ENCODE assay signal across 19 cellular contexts in the genomic region with DNA sequence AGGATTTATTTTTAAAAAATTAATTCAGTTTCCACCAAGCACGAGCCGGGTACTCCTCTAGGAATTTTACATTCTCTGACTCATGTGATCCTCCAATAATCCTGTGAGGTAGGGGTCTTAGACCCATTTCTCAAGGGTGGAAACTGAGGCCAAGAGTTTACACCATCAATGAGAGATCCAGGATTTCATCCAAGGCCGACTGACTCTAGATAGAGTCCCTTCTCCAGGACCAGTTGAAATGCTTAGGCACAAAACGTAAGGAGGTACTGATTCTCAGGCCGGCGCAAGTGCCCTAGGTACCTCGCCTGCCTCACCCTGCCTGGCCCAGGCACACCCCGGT.
"Had no signal": no experiment of that assay in that cellular context is flagged by ENCODE, and none has a peak within 500 bp of the region (broad histone marks: within the 10 kb centered on the region; RNA-seq: fewer than 3 reads in every experiment).

No MANE protein-coding gene starts in this region.

- FAIRE-seq: islet of Langerhans had no signal

- H3K36me3 ChIP-seq: colonic mucosa, heart right ventricle, neutrophil, stomach, thoracic aorta, transverse colon had no signal

- H3K9me3 ChIP-seq: colonic mucosa, heart right ventricle, neutrophil, psoas muscle, stomach, thoracic aorta, transverse colon had no signal

- H3K9me3 Mint-ChIP-seq: naive thymus-derived CD4-positive, alpha-beta T cell; nephron progenitor cell had no signal

- H3K4me3 Mint-ChIP-seq: naive thymus-derived CD4-positive, alpha-beta T cell; nephron progenitor cell had no signal

- H3K27ac Mint-ChIP-seq: naive thymus-derived CD4-positive, alpha-beta T cell; nephron progenitor cell had no signal

- H3K27me3 ChIP-seq: colonic mucosa, heart right ventricle, neutrophil, stomach, transverse colon had no signal

- DNase-seq: colonic mucosa; foreskin melanocyte; heart right ventricle; hypothalamus; kidney glomerular epithelial cell; naive thymus-derived CD4-positive, alpha-beta T cell; nephron progenitor cell; psoas muscle; retina; stimulated activated CD4-positive, alpha-beta T cell treated with anti-CD3 and anti-CD28 coated beads, Interleukin-2, amount 100 ng/mL, for 24 hours; stimulated activated CD4-positive, alpha-beta T cell treated with anti-CD3 and anti-CD28 coated beads, Interleukin-4, amount 100 ng/mL, for 4 hours; stimulated activated naive CD4-positive, alpha-beta T cell; stomach; transverse colon had no signal

- H3K27ac ChIP-seq: colonic mucosa, neutrophil, psoas muscle, skin epidermis, stomach, thoracic aorta, transverse colon had no signal

- H3K4me1 ChIP-seq: psoas muscle had no signal

- H3K27me3 Mint-ChIP-seq: naive thymus-derived CD4-positive, alpha-beta T cell had no signal

- H3K4me3 ChIP-seq: colonic mucosa, heart right ventricle, psoas muscle, skin epidermis, stomach, thoracic aorta, transverse colon had no signal

- ATAC-seq: naive thymus-derived CD4-positive, alpha-beta T cell; psoas muscle; sciatic nerve had no signal

- H3K36me3 Mint-ChIP-seq: naive thymus-derived CD4-positive, alpha-beta T cell had no signal
